8 cellular contexts compared by ENCODE assay signal in genomic region chr1:160101037-160101716, GRCh38. TPM values are rescaled to one million over a fixed set of nuclear protein-coding genes. Genes with fewer than 3 reads are reported as not detected.
DNase-seq lines count a peak whose midpoint lies in the region; ATAC-seq lines count a peak whose summit lies in the region.

No MANE protein-coding gene starts in this region.

- ATAC-seq in HG03103 (IDR thresholded peaks at IDR 0.05; ENCODE audit: low read depth, unreplicated experiment) (peak; percentile 31), left lobe of liver (peak; percentile 42), GM18517 (IDR thresholded peaks at IDR 0.05; ENCODE audit: unreplicated experiment) (no peak)

- DNase-seq in DMS53 treated with DMSO at 0.1 percent for 48 hours (lab: John Stamatoyannopoulos, UW; ENCODE audit: unreplicated experiment) (peak; percentile 45), NCI-H526 (lab: John Stamatoyannopoulos, UW) (peak; percentile 80 to 95), cerebellum (ENCODE audit: low spot score) (peak; percentile 93), left lobe of liver (ENCODE audit: low spot score) (peak; percentile 77)
- peak; percentile 75 for DNase-seq in activated CD4-positive, alpha-beta T cell treated with anti-CD3 and anti-CD28 coated beads for 4 hours
- peak; percentile 63 to 68 for DNase-seq in stimulated activated CD4-positive, alpha-beta T cell treated with anti-CD3 and anti-CD28 coated beads, Interleukin-2, amount 100 ng/mL, for 48 hours

RNA-seq across cellular contexts. Expression of gene IGSF8, which starts 2.8 kb away (rescaled TPM):
- total RNA-seq in cerebellum (24.0 TPM), left lobe of liver (54.5 TPM)

RNA-seq across cellular contexts. Expression of gene ATP1A2, which starts 14.4 kb away (rescaled TPM):
- total RNA-seq in cerebellum (118 TPM), left lobe of liver (0.45 TPM)

RNA-seq across cellular contexts. Expression of gene KCNJ9, which starts 19.8 kb away (rescaled TPM):
- total RNA-seq in cerebellum (12.0 TPM), left lobe of liver (not detected)

RNA-seq across cellular contexts. Expression of gene KCNJ10, which starts 31.2 kb away (rescaled TPM):
- total RNA-seq in cerebellum (3.4 TPM), left lobe of liver (0.28 TPM)

RNA-seq across cellular contexts. Expression of gene ATP1A4, which starts 50.2 kb away (rescaled TPM):
- total RNA-seq in cerebellum (0.64 TPM), left lobe of liver (not detected)

Comparison
In these comparisons a context has a peak if more than half of its experiments do, and no peak if none do; other contexts are left out.
1. RNA of gene ATP1A2, which starts 14.4 kb away (total RNA-seq): 118 TPM in cerebellum (single experiment); 0.45 TPM in left lobe of liver (single experiment); every median in the first group is over 10 times any median in the second.
2. RNA of gene KCNJ9, which starts 19.8 kb away (total RNA-seq): 12.0 TPM in cerebellum (single experiment); not detected in left lobe of liver (single experiment); every median in the first group is over 10 times any median in the second.
3. Peak in every context shown above with its lines, with median percentiles within 50 percentile points of each other: DNase-seq.